Comparison of ENCODE assay signal across 8 cellular contexts in the genomic region with DNA sequence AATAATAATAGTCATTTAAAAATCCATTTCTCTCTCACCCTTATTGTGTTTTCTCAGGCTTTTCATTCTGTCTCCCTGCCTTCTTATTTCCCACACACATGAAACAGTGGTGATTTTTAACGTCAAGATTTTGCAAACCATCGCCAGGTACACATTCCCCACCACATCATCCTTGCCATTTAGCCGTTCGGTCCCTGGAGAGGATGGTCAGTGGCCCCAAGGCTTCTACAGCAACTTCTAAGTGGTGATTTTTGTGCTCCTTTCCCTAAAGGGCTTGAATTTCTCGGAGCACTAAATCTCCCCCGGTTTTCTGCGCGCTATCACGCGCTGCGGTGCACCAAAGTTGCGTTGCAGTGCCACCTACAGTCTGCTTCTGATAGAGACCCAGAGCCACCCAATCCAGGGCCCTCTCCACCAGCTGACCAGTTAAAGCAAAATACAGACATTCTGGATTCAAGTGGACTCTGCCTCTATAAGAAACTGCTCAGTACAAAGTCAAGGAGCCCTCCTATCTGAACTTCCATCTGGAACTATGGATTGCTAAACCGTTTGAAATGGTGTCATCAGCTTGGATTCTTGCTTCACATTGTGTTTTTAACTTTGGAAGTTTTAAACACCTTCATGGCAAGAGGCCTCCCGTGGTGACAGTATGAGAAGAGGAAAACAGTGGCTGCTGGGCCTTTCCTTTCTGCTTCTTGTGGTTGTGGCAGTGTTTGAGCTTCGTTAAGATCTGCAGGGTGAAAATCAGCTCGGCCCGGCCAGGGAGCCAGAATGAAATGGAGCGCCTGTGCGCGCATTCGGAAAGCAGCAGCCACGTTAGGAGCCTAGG.
DNase-seq lines count a peak whose midpoint lies in the region; ATAC-seq, FAIRE-seq and TF ChIP-seq lines count a peak whose summit lies in the region.

No MANE protein-coding gene starts in this region.

- no peak overlapping the region for H3K27ac ChIP-seq in brain microvascular endothelial cell

- no peak overlapping the region for H3K4me3 ChIP-seq in brain microvascular endothelial cell (ENCODE audit: low read depth, low read length)

- peak; percentile 9 for DNase-seq in NK-92 treated with Interleukin-12 subunit alpha and Interleukin-12 subunit beta, amount 100 ng/mL, for 24 hours (lab: John Stamatoyannopoulos, UW)
- no peak for DNase-seq in NK-92 (lab: John Stamatoyannopoulos, UW; ENCODE audit: unreplicated experiment)
- peak; percentile 9 for DNase-seq in NCI-H1436 treated with DMSO at 0.1 percent for 48 hours (lab: John Stamatoyannopoulos, UW)
- DNase-seq in brain microvascular endothelial cell: peak; percentile 56
- peak; percentile 71 for DNase-seq in stimulated activated CD4-positive, alpha-beta T cell treated with anti-CD3 and anti-CD28 coated beads, Interleukin-15, amount 100 ng/mL, for 24 hours

- peak; percentile 9 for FAIRE-seq in TTC549 (lab: Jason Lieb, UNC)
- peak; percentile 79 for FAIRE-seq in islet of Langerhans (lab: Jason Lieb, UNC)

- no peaks in the 10 kb centered on the region for H3K36me3 ChIP-seq in brain microvascular endothelial cell (replicated peaks)

- no peaks in the 10 kb centered on the region for H3K27me3 ChIP-seq in brain microvascular endothelial cell (replicated peaks)

- in situ Hi-C loops in brain microvascular endothelial cell (cut with HindIII; ENCODE audit: low pct_ligation_motif_present, low sequenced_read_pairs): no loop called here

- TF ChIP-seq CTCF in brain microvascular endothelial cell (IDR thresholded peaks at IDR 0.05; ENCODE audit: low read depth, low read length, missing control alignments): peak; percentile 91

- ATAC-seq in HG02678 (IDR thresholded peaks at IDR 0.05; ENCODE audit: unreplicated experiment): peak; percentile 92
